ENCODE assay signal across 7 cellular contexts in genomic region chr2:126042089-126042488, GRCh38.
"Had no signal": no experiment of that assay in that cellular context is flagged by ENCODE, and none has a peak within 500 bp of the region (broad histone marks: within the 10 kb centered on the region; RNA-seq: fewer than 3 reads in every experiment).

No MANE protein-coding gene starts in this region.

- H3K4me2 ChIP-seq: GM23338 had no signal

- H2AFZ ChIP-seq: GM23338 had no signal

- DNase-seq: H9, HCEC 1CT, KBM-7 had no signal

- FAIRE-seq: H1, H54, HTR-8/SVneo had no signal

- H3K4me3 ChIP-seq: GM23338 had no signal

- ATAC-seq: GM23338 had no signal
